ENCODE assay signal across 8 cellular contexts in the genomic region with DNA sequence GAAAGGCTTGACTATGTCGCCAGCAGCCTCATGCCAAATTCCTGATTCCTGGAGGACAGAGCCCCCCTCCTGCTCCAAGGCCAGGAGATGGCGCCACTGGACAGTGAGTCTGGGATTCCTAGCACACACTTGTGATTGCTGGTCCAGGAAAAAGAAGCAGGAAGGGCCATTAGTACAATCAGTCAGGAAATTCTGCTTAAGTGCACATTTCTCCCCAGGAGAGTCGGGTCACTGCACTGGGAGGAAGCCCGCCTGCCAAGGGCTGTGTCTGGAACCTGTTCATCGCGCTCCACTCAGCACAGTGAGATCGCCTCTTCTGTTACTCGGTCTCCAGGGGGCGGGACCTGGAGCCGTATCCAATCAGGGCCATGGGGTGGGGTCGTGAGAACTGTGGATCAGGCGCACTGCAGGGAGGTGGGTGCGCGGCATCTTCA.
DNase-seq lines count a peak whose midpoint lies in the region; ATAC-seq and TF ChIP-seq lines count a peak whose summit lies in the region.

No MANE protein-coding gene starts in this region.

- H2AFZ ChIP-seq in Karpas-422 (ENCODE audit: low read length): no peak overlapping the region

- no peaks in the 10 kb centered on the region for H3K36me3 ChIP-seq in Karpas-422 (ENCODE audit: insufficient read depth, low read length)
- H3K36me3 ChIP-seq in breast epithelium: no peaks in the 10 kb centered on the region
- no peaks in the 10 kb centered on the region for H3K36me3 ChIP-seq in gastrocnemius medialis

- DNase-seq in D341Med (ENCODE audit: low spot score) (peak; percentile 48), Karpas-422 (peak; percentile 59), breast epithelium (ENCODE audit: low spot score in 2 of 2) (peak; percentile 55 to 78), iPS-NIHi11 (ENCODE audit: low spot score) (peak; percentile 76), gastrocnemius medialis (peak in 1 of 2 donors; percentile 16), NAMALWA (ENCODE audit: low spot score) (no peak)

- no peaks in the 10 kb centered on the region for H4K20me1 ChIP-seq in Karpas-422 (ENCODE audit: insufficient read depth, low read depth, low read length)

- intact Hi-C loops in breast epithelium (cut with DNase I; ENCODE audit: low total_unique reads) (no loop called here), gastrocnemius medialis (cut with DNase I; ENCODE audit: low total_unique reads) (no loop called here)

- H3K4me3 ChIP-seq in Karpas-422 (ENCODE audit: low read length) (no peak overlapping the region), breast epithelium (peak overlapping the region; percentile 36 to 64 (median 53)), gastrocnemius medialis (peak overlapping the region; percentile 29 to 60 (median 50))

- H3K9me3 ChIP-seq in Karpas-422 (ENCODE audit: low read length) (no peaks in the 10 kb centered on the region), breast epithelium (peaks cover 0 to 23% of the 10 kb centered on the region in 2 donors), gastrocnemius medialis (no peaks in the 10 kb centered on the region)

- no peaks in the 10 kb centered on the region for H3K9me2 ChIP-seq in Karpas-422 (replicated peaks; ENCODE audit: insufficient read depth, low read length)

- TF ChIP-seq CTCF in breast epithelium (IDR thresholded peaks at IDR 0.05) (peak; percentile 26 to 83 (median 82)), gastrocnemius medialis (IDR thresholded peaks at IDR 0.05 in 4 of 5, conservative IDR thresholded peaks at IDR 0.05 in 1 of 5) (peak; percentile 17 to 57 (median 42))

- no peaks in the 10 kb centered on the region for H3K27me3 ChIP-seq in Karpas-422 (ENCODE audit: low read length)
- H3K27me3 ChIP-seq in breast epithelium: no peaks in the 10 kb centered on the region
- peaks cover 0 to 5% (median 4%) of the 10 kb centered on the region in 3 donors for H3K27me3 ChIP-seq in gastrocnemius medialis

- no peak overlapping the region for H3K27ac ChIP-seq in Karpas-422 (ENCODE audit: low read length)
- H3K27ac ChIP-seq in breast epithelium: peak overlapping the region in 1 of 2 donors; percentile 11
- peak overlapping the region in 2 of 4 donors; percentile 2 to 32 for H3K27ac ChIP-seq in gastrocnemius medialis

- H3K79me2 ChIP-seq in Karpas-422 (ENCODE audit: low read length): no peaks in the 10 kb centered on the region

- H3K4me2 ChIP-seq in Karpas-422 (ENCODE audit: low read depth, low read length, poor library complexity, severe bottlenecking): no peak overlapping the region

- H3K9ac ChIP-seq in Karpas-422 (ENCODE audit: low read length): no peak overlapping the region

- in situ Hi-C loops in gastrocnemius medialis (cut with MboI; ENCODE audit: low sequenced_read_pairs in 4 of 4): no loop called here

- TF ChIP-seq POLR2A in breast epithelium (IDR thresholded peaks at IDR 0.05): no peak
- no peak for TF ChIP-seq POLR2A in gastrocnemius medialis (IDR thresholded peaks at IDR 0.05)

- ATAC-seq in gastrocnemius medialis: no peak
- ATAC-seq in HG03439 (IDR thresholded peaks at IDR 0.05; ENCODE audit: unreplicated experiment): no peak
- no peak for ATAC-seq in GM18861 (IDR thresholded peaks at IDR 0.05; ENCODE audit: unreplicated experiment)

- H3K4me1 ChIP-seq in Karpas-422 (ENCODE audit: low read length) (no peaks in the 10 kb centered on the region), breast epithelium (no peaks in the 10 kb centered on the region), gastrocnemius medialis (no peaks in the 10 kb centered on the region)
